11 cellular contexts compared by ENCODE assay signal in the genomic region with DNA sequence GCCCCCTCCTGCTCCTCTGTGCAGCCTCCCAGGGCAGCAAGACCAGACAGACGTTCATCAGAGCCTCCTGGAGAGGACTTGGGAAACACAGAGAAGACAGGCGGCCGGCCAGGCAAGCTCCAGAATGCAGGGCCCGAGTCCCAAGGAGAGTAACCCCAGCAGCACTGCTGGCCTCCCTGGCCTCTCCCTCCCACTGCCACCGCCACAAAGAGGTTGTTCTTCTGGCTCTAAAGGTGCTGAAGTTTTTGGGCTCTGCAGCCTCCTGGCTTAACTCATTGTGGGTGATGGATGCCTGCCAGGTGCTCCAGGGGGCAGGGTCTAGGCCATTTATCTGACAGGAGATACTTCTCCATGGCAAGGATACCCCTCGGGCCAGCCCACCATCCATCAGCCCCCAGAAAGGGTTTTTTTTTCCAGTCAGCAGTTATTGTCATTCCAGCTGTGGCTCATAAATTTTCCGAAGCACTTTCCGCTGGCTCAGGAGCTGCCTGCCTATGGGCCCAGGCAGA. TPM values are rescaled to one million over a fixed set of nuclear protein-coding genes. Genes with fewer than 3 reads are reported as not detected.
DNase-seq lines count a peak whose midpoint lies in the region; ATAC-seq, FAIRE-seq and TF ChIP-seq lines count a peak whose summit lies in the region.
"Had no signal": no experiment of that assay in that cellular context is flagged by ENCODE, and none has a peak within 500 bp of the region (broad histone marks: within the 10 kb centered on the region; RNA-seq: fewer than 3 reads in every experiment).

No MANE protein-coding gene starts in this region.

- H2AFZ ChIP-seq in neuronal stem cell (ENCODE audit: low read length), result no peak overlapping the region

- H3K27ac ChIP-seq in SJCRH30 (peak overlapping the region; percentile 55), gastroesophageal sphincter (peak overlapping the region; percentile 76 to 99 (median 89)), neuronal stem cell (replicated peaks; ENCODE audit: low read length) (no peak overlapping the region)

- H2BK15ac ChIP-seq in neuronal stem cell (ENCODE audit: low read length), result peak overlapping the region; percentile 83

- ATAC-seq in gastroesophageal sphincter, result peak; percentile 39
- no peak for ATAC-seq in stimulated activated naive CD8-positive, alpha-beta T cell treated with anti-CD3 and anti-CD28 coated beads, Interleukin-15, amount 100 ng/mL, for 72 hours

- peaks cover 7% of the 10 kb centered on the region for H3K27me3 Mint-ChIP-seq in stimulated activated naive CD8-positive, alpha-beta T cell treated with anti-CD3 and anti-CD28 coated beads, Interleukin-15, amount 100 ng/mL, for 72 hours

- no peak for FAIRE-seq in urothelium cell line (lab: Jason Lieb, UNC)
- FAIRE-seq: endothelial cell of umbilical vein had no signal

- H3K27me3 ChIP-seq in SJCRH30, result no peaks in the 10 kb centered on the region
- H3K27me3 ChIP-seq in gastroesophageal sphincter, result no peaks in the 10 kb centered on the region
- H3K27me3 ChIP-seq in neuronal stem cell (ENCODE audit: control insufficient read depth in 3 of 3, insufficient read depth in 3 of 3, low read depth in 1 of 3, low read length in 3 of 3), result no peaks in the 10 kb centered on the region

- H4K8ac ChIP-seq in neuronal stem cell (ENCODE audit: low read depth, low read length), result no peak overlapping the region

- no peak overlapping the region for H3K23ac ChIP-seq in neuronal stem cell (ENCODE audit: low read depth, low read length, poor library complexity)

- no peak overlapping the region for H3K4ac ChIP-seq in neuronal stem cell (ENCODE audit: low read length)

- H2BK120ac ChIP-seq in neuronal stem cell (ENCODE audit: low read depth, low read length), result no peak overlapping the region

- TF ChIP-seq EP300 in gastroesophageal sphincter (IDR thresholded peaks at IDR 0.05), result no peak

- no CpG with 5 or more reads among the region's 8 CpGs for WGBS in gastroesophageal sphincter (ENCODE audit: low coverage in 1 of 2), 2 donors
- WGBS in neuronal stem cell (ENCODE audit: extremely low coverage in 2 of 2, insufficient read length in 2 of 2, insufficient replicate concordance in 1 of 2), 2 donors, result no CpG with 5 or more reads among the region's 8 CpGs

- no peaks in the 10 kb centered on the region for H3K9me3 Mint-ChIP-seq in stimulated activated naive CD8-positive, alpha-beta T cell treated with anti-CD3 and anti-CD28 coated beads, Interleukin-15, amount 100 ng/mL, for 72 hours
- H3K9me3 Mint-ChIP-seq: immature natural killer cell had no signal

- H2BK12ac ChIP-seq in neuronal stem cell (ENCODE audit: low read length), result no peak overlapping the region

- H3K4me1 ChIP-seq in SJCRH30 (peaks cover 43% of the 10 kb centered on the region), gastroesophageal sphincter (peaks cover 8 to 60% (median 35%) of the 10 kb centered on the region in 3 donors), neuronal stem cell (ENCODE audit: control insufficient read depth in 2 of 2, insufficient read depth in 1 of 2, low read depth in 1 of 2, low read length in 2 of 2) (peaks cover 10 to 13% of the 10 kb centered on the region in 2 donors)

- H3K4me1 Mint-ChIP-seq in stimulated activated naive CD8-positive, alpha-beta T cell treated with anti-CD3 and anti-CD28 coated beads, Interleukin-15, amount 100 ng/mL, for 72 hours, result peaks cover 20% of the 10 kb centered on the region
- H3K4me1 Mint-ChIP-seq: immature natural killer cell had no signal

- H3K4me3 ChIP-seq in SJCRH30 (no peak overlapping the region), gastroesophageal sphincter (no peak overlapping the region), neuronal stem cell (ENCODE audit: low read length in 2 of 2) (no peak overlapping the region)

- no peak overlapping the region for H3K4me2 ChIP-seq in neuronal stem cell (ENCODE audit: insufficient read depth, low read length, poor library complexity, severe bottlenecking)

- peak overlapping the region; percentile 58 for H3K14ac ChIP-seq in neuronal stem cell (ENCODE audit: low read length)

- H3K79me1 ChIP-seq in neuronal stem cell (ENCODE audit: low read depth, low read length), result no peaks in the 10 kb centered on the region

- peaks cover 16% of the 10 kb centered on the region; the same call in 1 of the 2 replicates for H3K36me3 ChIP-seq in SJCRH30
- peaks cover 0 to 50% of the 10 kb centered on the region in 2 donors for H3K36me3 ChIP-seq in gastroesophageal sphincter
- peaks cover 12 to 89% of the 10 kb centered on the region in 2 donors for H3K36me3 ChIP-seq in neuronal stem cell (replicated peaks in 1 of 2; ENCODE audit: control insufficient read depth in 2 of 2, insufficient read depth in 2 of 2, low read length in 2 of 2)

- H3K4me3 Mint-ChIP-seq in stimulated activated naive CD8-positive, alpha-beta T cell treated with anti-CD3 and anti-CD28 coated beads, Interleukin-15, amount 100 ng/mL, for 72 hours, result no peak overlapping the region
- H3K4me3 Mint-ChIP-seq: immature natural killer cell had no signal

- H2AK5ac ChIP-seq in neuronal stem cell (ENCODE audit: low read depth, low read length), result peak overlapping the region; percentile 80

- no peak overlapping the region for H3K27ac Mint-ChIP-seq in stimulated activated naive CD8-positive, alpha-beta T cell treated with anti-CD3 and anti-CD28 coated beads, Interleukin-15, amount 100 ng/mL, for 72 hours
- H3K27ac Mint-ChIP-seq: immature natural killer cell had no signal

- no peak overlapping the region for H3K9ac ChIP-seq in neuronal stem cell (ENCODE audit: low read depth, low read length, poor library complexity)

- TF ChIP-seq CTCF in gastroesophageal sphincter (IDR thresholded peaks at IDR 0.05), result no peak

- H2BK5ac ChIP-seq in neuronal stem cell (ENCODE audit: low read length), result no peak overlapping the region

- no peak overlapping the region for H4K91ac ChIP-seq in neuronal stem cell (ENCODE audit: low read depth, low read length, poor library complexity)

- DNase-seq in SJCRH30, result peak; percentile 90 to 95
- no peak for DNase-seq in neuronal stem cell (ENCODE audit: low spot score)
- DNase-seq in urothelium cell line (ENCODE audit: low spot score), result peak; percentile 50
- no peak for DNase-seq in stimulated activated naive CD8-positive, alpha-beta T cell treated with anti-CD3 and anti-CD28 coated beads, Interleukin-15, amount 100 ng/mL, for 72 hours
- DNase-seq in activated T-cell treated with anti-CD3 and anti-CD28 coated beads, Interleukin-2, amount 50 U/mL, for 48 hours, result no peak
- no peak for DNase-seq in SKM-1 treated with dmso at 0.1 percent for 144 hours (lab: John Stamatoyannopoulos, UW; ENCODE audit: unreplicated experiment)
- DNase-seq: activated CD8-positive, alpha-beta memory T cell treated with anti-CD3 and anti-CD28 coated beads for 24 hours; immature natural killer cell; NCI-H1436 treated with DMSO at 0.1 percent for 48 hours had no signal

- H3K18ac ChIP-seq in neuronal stem cell (ENCODE audit: low read length), result peak overlapping the region; percentile 50

- no peak for TF ChIP-seq POLR2A in gastroesophageal sphincter (IDR thresholded peaks at IDR 0.05)

- H3K9me3 ChIP-seq in SJCRH30 (replicated peaks) (no peaks in the 10 kb centered on the region), gastroesophageal sphincter (no peaks in the 10 kb centered on the region), neuronal stem cell (replicated peaks in 1 of 2; ENCODE audit: control insufficient read depth in 2 of 2, insufficient read depth in 1 of 2, low read depth in 1 of 2, low read length in 2 of 2) (peaks cover 2 to 16% of the 10 kb centered on the region in 2 donors)

RNA-seq across cellular contexts. Expression of a gene that starts 32.0 kb away (rescaled TPM):
- total RNA-seq in SJCRH30 (2014; rRNA removed; shearing (Covaris generic)), result 28.4 and 36.5 TPM in 2 replicates
- total RNA-seq in gastroesophageal sphincter, result 10 to 100 TPM; 23.0 to 24.8 (median 24.5) TPM
- polyA plus RNA-seq in neuronal stem cell (2013, experiment 1 of 2), result 21.6 TPM
- 19.9 TPM for polyA plus RNA-seq in neuronal stem cell (2013, experiment 2 of 2)

Comparison
In these comparisons a context has a peak if more than half of its experiments do, and no peak if none do; other contexts are left out.
1. DNase-seq: peak in SJCRH30 (2 of 2) and urothelium cell line (single experiment); none in neuronal stem cell (single experiment), stimulated activated naive CD8-positive, alpha-beta T cell treated with anti-CD3 and anti-CD28 coated beads, Interleukin-15, amount 100 ng/mL, for 72 hours (0 of 2), activated T-cell treated with anti-CD3 and anti-CD28 coated beads, Interleukin-2, amount 50 U/mL, for 48 hours (0 of 2) and SKM-1 treated with dmso at 0.1 percent for 144 hours (single experiment).